11 cellular contexts compared by ENCODE assay signal in the genomic region with DNA sequence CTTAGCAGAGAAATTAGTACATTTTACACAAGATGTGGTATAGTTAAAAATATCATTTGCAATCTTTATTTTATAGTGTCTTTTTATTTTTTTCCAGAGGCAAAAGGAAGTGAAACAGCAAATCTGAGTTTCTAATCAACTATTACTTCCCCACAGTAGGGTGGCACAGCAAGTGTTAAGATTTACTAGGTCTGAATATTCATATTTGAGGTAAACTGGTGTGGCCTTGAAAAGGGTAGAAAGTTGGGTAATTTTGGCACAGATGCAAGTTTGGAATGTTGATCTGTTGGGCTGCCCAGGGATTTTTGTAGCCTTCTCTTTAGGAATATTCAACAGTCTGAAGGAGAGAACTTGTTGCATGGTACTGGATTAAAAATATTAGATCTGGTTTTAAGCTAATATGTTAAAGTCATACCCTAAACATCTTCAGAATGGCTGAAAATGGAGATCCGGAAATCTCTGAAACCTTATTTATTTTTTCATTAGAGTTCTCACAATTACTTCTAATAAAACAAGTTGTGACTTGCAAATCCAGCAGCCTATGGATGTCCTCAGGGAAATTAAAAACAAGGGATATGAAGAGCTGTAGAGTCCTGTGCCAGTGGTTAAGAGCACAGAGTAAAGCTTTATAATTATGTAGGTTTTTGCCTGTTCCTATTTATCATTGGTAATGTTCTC. TPM values are rescaled to one million over a fixed set of nuclear protein-coding genes. Genes with fewer than 3 reads are reported as not detected.
DNase-seq lines count a peak whose midpoint lies in the region; ATAC-seq and TF ChIP-seq lines count a peak whose summit lies in the region.
"Had no signal": no experiment of that assay in that cellular context is flagged by ENCODE, and none has a peak within 500 bp of the region (broad histone marks: within the 10 kb centered on the region; RNA-seq: fewer than 3 reads in every experiment).

No MANE protein-coding gene starts in this region.

- no peaks in the 10 kb centered on the region for H3K27me3 ChIP-seq in DOHH2 (ENCODE audit: control insufficient read depth, low read length)
- H3K27me3 ChIP-seq in mesenchymal stem cell (ENCODE audit: control insufficient read depth in 1 of 2, insufficient read depth in 1 of 2, low read length in 2 of 2) = no peaks in the 10 kb centered on the region

- no peaks in the 10 kb centered on the region for H3K27me3 Mint-ChIP-seq in activated CD4-positive, alpha-beta memory T cell treated with anti-CD3 and anti-CD28 coated beads, Interleukin-2, amount 10 ng/mL, durations not matched to agents 7 days and 5 days
- H3K27me3 Mint-ChIP-seq: brain had no signal

- H3K4me2 ChIP-seq in DOHH2 (ENCODE audit: low read length) (peak overlapping the region; percentile 94), mesenchymal stem cell (ENCODE audit: low read length, poor library complexity, severe bottlenecking) (no peak overlapping the region)

- no peaks in the 10 kb centered on the region for H3K9me2 ChIP-seq in DOHH2 (replicated peaks; ENCODE audit: control insufficient read depth, low read length)

- CTCF ChIA-PET in activated CD4-positive, alpha-beta memory T cell treated with anti-CD3 and anti-CD28 coated beads, Interleukin-2, amount 10 ng/mL, durations not matched to agents 7 days and 5 days (lab: Charles Lee) = interaction anchor here (0.5 kb wide), 1 partner anchor 43 kb away, joined by 3 read pairs; no protein-coding TSS in a partner anchor

- H3K27ac ChIP-seq in DOHH2 (ENCODE audit: low read depth, low read length) (peak overlapping the region; percentile 77), mesenchymal stem cell (ENCODE audit: low read length, poor library complexity, severe bottlenecking) (no peak overlapping the region)

- H3K27ac Mint-ChIP-seq in activated CD4-positive, alpha-beta memory T cell treated with anti-CD3 and anti-CD28 coated beads, Interleukin-2, amount 10 ng/mL, durations not matched to agents 7 days and 5 days = peak overlapping the region; percentile 17
- H3K27ac Mint-ChIP-seq: brain had no signal

- H3K36me3 ChIP-seq in DOHH2 (ENCODE audit: control insufficient read depth, low read length) (peaks cover 95% of the 10 kb centered on the region), mesenchymal stem cell (ENCODE audit: control insufficient read depth in 1 of 2, insufficient read depth in 2 of 2, low read depth in 1 of 2, low read length in 2 of 2) (peaks cover 0 to 48% of the 10 kb centered on the region in 2 experiments)

- no peaks in the 10 kb centered on the region for H3K9me3 ChIP-seq in DOHH2 (ENCODE audit: control insufficient read depth, insufficient read depth, low read length)
- no peaks in the 10 kb centered on the region for H3K9me3 ChIP-seq in mesenchymal stem cell (ENCODE audit: control insufficient read depth, low read length)

- H3F3A ChIP-seq in DOHH2 (ENCODE audit: control insufficient read depth, insufficient read depth) = peaks cover 39% of the 10 kb centered on the region

- peak overlapping the region; percentile 70 for H3K9ac ChIP-seq in mesenchymal stem cell (ENCODE audit: low read length)

- ATAC-seq in HG03378 (IDR thresholded peaks at IDR 0.05; ENCODE audit: unreplicated experiment) (peak; percentile 22), GM21717 (IDR thresholded peaks at IDR 0.05; ENCODE audit: unreplicated experiment) (no peak), HG02642 (IDR thresholded peaks at IDR 0.05; ENCODE audit: poor library complexity, unreplicated experiment) (no peak)

- H2AK5ac ChIP-seq in mesenchymal stem cell (ENCODE audit: low read length, severe bottlenecking) = no peak overlapping the region

- H3K4me3 ChIP-seq in DOHH2 (ENCODE audit: low read length) (peak overlapping the region; percentile 59), mesenchymal stem cell (ENCODE audit: insufficient read depth in 1 of 2, low read depth in 1 of 2, low read length in 2 of 2) (peak overlapping the region in 1 of 2 experiments; percentile 48)

- H2BK12ac ChIP-seq in mesenchymal stem cell (ENCODE audit: low read length in 2 of 2) = no peak overlapping the region

- no peak overlapping the region for H3K4ac ChIP-seq in mesenchymal stem cell (ENCODE audit: low read depth in 1 of 2, low read length in 2 of 2)

- no peak for TF ChIP-seq CTCF in DOHH2 (IDR thresholded peaks at IDR 0.05; ENCODE audit: low read depth, low read length, poor library complexity, severe bottlenecking)

- POLR2A ChIA-PET in activated CD4-positive, alpha-beta memory T cell treated with anti-CD3 and anti-CD28 coated beads, Interleukin-2, amount 10 ng/mL, durations not matched to agents 7 days and 5 days (lab: Charles Lee) = interaction anchor here (1.0 kb wide), 2 partner anchors 10 to 35 kb away, joined by 3 to 5 read pairs; partner anchors contain the start of gene TANK

- no peak overlapping the region for H2AFZ ChIP-seq in mesenchymal stem cell (ENCODE audit: low read depth, low read length)

- no peak overlapping the region for H2BK120ac ChIP-seq in mesenchymal stem cell (ENCODE audit: low read depth, low read length)

- no peak overlapping the region for H3K18ac ChIP-seq in mesenchymal stem cell (ENCODE audit: low read depth in 1 of 2, low read length in 2 of 2)

- no peak overlapping the region for H3K14ac ChIP-seq in mesenchymal stem cell (ENCODE audit: low read length in 2 of 2)

- H4K91ac ChIP-seq in mesenchymal stem cell (ENCODE audit: low read length) = no peak overlapping the region

- peaks cover 75% of the 10 kb centered on the region for H3K4me1 Mint-ChIP-seq in activated CD4-positive, alpha-beta memory T cell treated with anti-CD3 and anti-CD28 coated beads, Interleukin-2, amount 10 ng/mL, durations not matched to agents 7 days and 5 days

- no peak for DNase-seq in activated CD4-positive, alpha-beta memory T cell treated with anti-CD3 and anti-CD28 coated beads, Interleukin-2, amount 10 ng/mL, durations not matched to agents 7 days and 5 days
- DNase-seq in mesenchymal stem cell (no peak), NCI-H1436 (lab: John Stamatoyannopoulos, UW) (no peak), NCI-H2081 treated with DMSO at 0.1 percent for 48 hours (lab: John Stamatoyannopoulos, UW) (no peak)
- DNase-seq: activated CD4-positive, alpha-beta T cell treated with anti-CD3 and anti-CD28 coated beads, Interleukin-2, amount 50 U/mL, for 4 hours; RPMI8226 had no signal

- peaks cover 12% of the 10 kb centered on the region for H3K79me1 ChIP-seq in mesenchymal stem cell (replicated peaks; ENCODE audit: low read length, poor library complexity, severe bottlenecking)

- H3K79me2 ChIP-seq in DOHH2 (ENCODE audit: control insufficient read depth, low read length) = peaks cover 100% of the 10 kb centered on the region

- H3K9me3 Mint-ChIP-seq in activated CD4-positive, alpha-beta memory T cell treated with anti-CD3 and anti-CD28 coated beads, Interleukin-2, amount 10 ng/mL, durations not matched to agents 7 days and 5 days = peaks cover 16% of the 10 kb centered on the region

- peaks cover 12% of the 10 kb centered on the region; the same call in 1 of the 2 replicates for H4K20me1 ChIP-seq in DOHH2 (ENCODE audit: control insufficient read depth, insufficient read depth, low read depth, low read length)

- H4K8ac ChIP-seq in mesenchymal stem cell (ENCODE audit: low read length) = no peak overlapping the region

- H2BK15ac ChIP-seq in mesenchymal stem cell (ENCODE audit: low read depth, poor library complexity, severe bottlenecking) = no peak overlapping the region

- peaks cover 88% of the 10 kb centered on the region for H3K36me3 Mint-ChIP-seq in activated CD4-positive, alpha-beta memory T cell treated with anti-CD3 and anti-CD28 coated beads, Interleukin-2, amount 10 ng/mL, durations not matched to agents 7 days and 5 days (ENCODE audit: low read depth)

- H3K4me1 ChIP-seq in DOHH2 (ENCODE audit: control insufficient read depth, low read length) (peaks cover 100% of the 10 kb centered on the region), mesenchymal stem cell (ENCODE audit: control insufficient read depth, insufficient read depth, low read depth, low read length) (peaks cover 5% of the 10 kb centered on the region)

- H3K4me3 Mint-ChIP-seq in activated CD4-positive, alpha-beta memory T cell treated with anti-CD3 and anti-CD28 coated beads, Interleukin-2, amount 10 ng/mL, durations not matched to agents 7 days and 5 days = no peak overlapping the region
- H3K4me3 Mint-ChIP-seq: brain had no signal

- no peak overlapping the region for H2BK5ac ChIP-seq in mesenchymal stem cell (ENCODE audit: low read depth, low read length, poor library complexity, severe bottlenecking)

- WGBS in mesenchymal stem cell = 100% methylated on average over 1 of the region's 1 CpG

- no peak overlapping the region for H3K23ac ChIP-seq in mesenchymal stem cell (ENCODE audit: low read length in 2 of 2)

RNA-seq across cellular contexts. Expression of gene TANK, which starts 10.8 kb away (rescaled TPM):
- 100 to 1,000 TPM; 118 to 126 TPM for total RNA-seq in activated CD4-positive, alpha-beta memory T cell treated with anti-CD3 and anti-CD28 coated beads, Interleukin-2, amount 10 ng/mL, durations not matched to agents 7 days and 5 days
- 50.9 TPM for polyA plus RNA-seq in mesenchymal stem cell (2013, experiment 1 of 2)
- 56.2 TPM for polyA plus RNA-seq in mesenchymal stem cell (2013, experiment 2 of 2)
